In genomic region chr12:40107803-40108620, GRCh38 we compare ENCODE assay signal across 1 cellular context.
TF ChIP-seq lines count a peak whose summit lies in the region.

No MANE protein-coding gene starts in this region.

TF ChIP-seq in neural cell, 6 proteins besides CTCF, POLR2A, EP300 and RAD21:
- TF ChIP-seq, protein P1, sequence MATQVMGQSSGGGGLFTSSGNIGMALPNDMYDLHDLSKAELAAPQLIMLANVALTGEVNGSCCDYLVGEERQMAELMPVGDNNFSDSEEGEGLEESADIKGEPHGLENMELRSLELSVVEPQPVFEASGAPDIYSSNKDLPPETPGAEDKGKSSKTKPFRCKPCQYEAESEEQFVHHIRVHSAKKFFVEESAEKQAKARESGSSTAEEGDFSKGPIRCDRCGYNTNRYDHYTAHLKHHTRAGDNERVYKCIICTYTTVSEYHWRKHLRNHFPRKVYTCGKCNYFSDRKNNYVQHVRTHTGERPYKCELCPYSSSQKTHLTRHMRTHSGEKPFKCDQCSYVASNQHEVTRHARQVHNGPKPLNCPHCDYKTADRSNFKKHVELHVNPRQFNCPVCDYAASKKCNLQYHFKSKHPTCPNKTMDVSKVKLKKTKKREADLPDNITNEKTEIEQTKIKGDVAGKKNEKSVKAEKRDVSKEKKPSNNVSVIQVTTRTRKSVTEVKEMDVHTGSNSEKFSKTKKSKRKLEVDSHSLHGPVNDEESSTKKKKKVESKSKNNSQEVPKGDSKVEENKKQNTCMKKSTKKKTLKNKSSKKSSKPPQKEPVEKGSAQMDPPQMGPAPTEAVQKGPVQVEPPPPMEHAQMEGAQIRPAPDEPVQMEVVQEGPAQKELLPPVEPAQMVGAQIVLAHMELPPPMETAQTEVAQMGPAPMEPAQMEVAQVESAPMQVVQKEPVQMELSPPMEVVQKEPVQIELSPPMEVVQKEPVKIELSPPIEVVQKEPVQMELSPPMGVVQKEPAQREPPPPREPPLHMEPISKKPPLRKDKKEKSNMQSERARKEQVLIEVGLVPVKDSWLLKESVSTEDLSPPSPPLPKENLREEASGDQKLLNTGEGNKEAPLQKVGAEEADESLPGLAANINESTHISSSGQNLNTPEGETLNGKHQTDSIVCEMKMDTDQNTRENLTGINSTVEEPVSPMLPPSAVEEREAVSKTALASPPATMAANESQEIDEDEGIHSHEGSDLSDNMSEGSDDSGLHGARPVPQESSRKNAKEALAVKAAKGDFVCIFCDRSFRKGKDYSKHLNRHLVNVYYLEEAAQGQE (IDR thresholded peaks at IDR 0.05; ENCODE audit: borderline replicate concordance) = no peak
- TF ChIP-seq EZH2 (IDR thresholded peaks at IDR 0.05; ENCODE audit: borderline replicate concordance, insufficient read depth, low read length, poor library complexity, severe bottlenecking) (no peak), TAF1 (IDR thresholded peaks at IDR 0.05; ENCODE audit: low read depth) (no peak), MXI1 (conservative IDR thresholded peaks at IDR 0.05; ENCODE audit: poor library complexity, severe bottlenecking) (no peak), POLR2AphosphoS5 (IDR thresholded peaks at IDR 0.05) (no peak), SMC3 (conservative IDR thresholded peaks at IDR 0.05; ENCODE audit: poor library complexity) (no peak)
